In the genomic region with DNA sequence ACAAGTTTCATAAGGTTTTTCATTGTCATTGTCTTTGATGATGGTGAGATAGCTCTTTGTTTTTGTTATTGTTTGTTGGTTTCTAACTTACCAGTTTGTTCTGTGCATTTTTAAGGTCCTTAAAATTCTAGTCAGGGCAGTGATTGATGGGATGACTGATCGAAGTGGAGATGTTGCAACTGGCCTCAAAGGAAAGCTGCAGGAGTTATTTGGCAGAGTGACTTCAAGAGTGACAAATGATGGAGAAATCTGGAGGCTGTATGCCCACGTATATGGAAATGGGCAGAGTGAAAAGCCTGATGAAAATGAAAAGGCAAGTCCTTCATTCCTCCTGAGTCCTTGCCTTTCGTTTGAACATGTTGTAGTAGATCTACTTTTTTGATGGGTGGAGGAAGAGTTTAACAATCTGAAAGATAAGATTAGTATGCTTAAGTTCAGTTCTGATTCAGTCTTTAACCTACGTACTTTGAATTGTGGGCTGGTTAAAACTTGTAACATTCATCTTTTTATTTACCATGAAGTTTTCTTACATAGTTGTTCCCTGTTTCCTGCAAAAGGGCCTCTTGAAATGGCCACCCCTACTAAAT, we compare ENCODE assay signal across 31 cellular contexts.
A peak's percentile ranks its signal among the peaks of the same experiment; 100 is the strongest.
DNase-seq lines count a peak whose midpoint lies in the region; TF ChIP-seq lines count a peak whose summit lies in the region.
"Had no signal": no experiment of that assay in that cellular context is flagged by ENCODE, and none has a peak within 500 bp of the region (broad histone marks: within the 10 kb centered on the region; RNA-seq: fewer than 3 reads in every experiment).

No MANE protein-coding gene starts in this region.

- no peaks in the 10 kb centered on the region for H3K36me3 ChIP-seq in PC-9 (ENCODE audit: low read depth)
- H3K36me3 ChIP-seq: lower lobe of right lung, Peyer's patch, right lobe of liver had no signal

- H4K20me1 ChIP-seq in PC-9 (ENCODE audit: insufficient read depth): no peaks in the 10 kb centered on the region

- TF ChIP-seq CTCF in AG10803 (conservative IDR thresholded peaks at IDR 0.05; ENCODE audit: low read length) (no peak), PC-9 (conservative IDR thresholded peaks at IDR 0.05) (no peak), osteocyte (IDR thresholded peaks at IDR 0.05) (no peak), GM10266 (IDR thresholded peaks at IDR 0.05; ENCODE audit: control insufficient read depth, insufficient read depth, low read depth, missing control alignments) (no peak)

- intact Hi-C loops in PC-9 (cut with micrococcal nuclease; ENCODE audit: unreplicated experiment): no loop called here

- H3K9me3 Mint-ChIP-seq in osteocyte (ENCODE audit: unreplicated experiment): peaks cover 4% of the 10 kb centered on the region
- no peaks in the 10 kb centered on the region for H3K9me3 Mint-ChIP-seq in activated naive CD4-positive, alpha-beta T cell treated with anti-CD3 and anti-CD28 coated beads, Interleukin-2, amount 10 ng/mL, durations not matched to agents 7 days and 5 days
- H3K9me3 Mint-ChIP-seq: activated CD8-positive, alpha-beta T cell treated with anti-CD3 and anti-CD28 coated beads for 36 hours; activated T-helper 2 cell treated with anti-CD3 and anti-CD28 coated beads, Interferon-gamma antibody, Interleukin-2, Interleukin-4, amounts not matched to agents 10 μg/mL and 5 μg/mL and 100 μg/mL, durations not matched to agents 14 hours and 24 hours and 36 hours; CD4-positive, alpha-beta T cell; HFFc6; stimulated activated memory B cell treated with anti-CD40 and anti-IgM and Interleukin-4, amounts not matched to agents 10 μg/mL and 1 μg/mL and 100 μg/mL, for 72 hours had no signal

- BruUV-seq in PC-9 (replicated peaks; lab: Mats Ljungman, UMichigan): no TSS peak

- no peak overlapping the region for H2AFZ ChIP-seq in PC-9

- H3K4me1 Mint-ChIP-seq in osteocyte (ENCODE audit: unreplicated experiment): peaks cover 21% of the 10 kb centered on the region
- no peaks in the 10 kb centered on the region for H3K4me1 Mint-ChIP-seq in activated naive CD4-positive, alpha-beta T cell treated with anti-CD3 and anti-CD28 coated beads, Interleukin-2, amount 10 ng/mL, durations not matched to agents 7 days and 5 days
- H3K4me1 Mint-ChIP-seq: neural crest cell; stimulated activated memory B cell treated with anti-CD40 and anti-IgM and Interleukin-4, amounts not matched to agents 10 μg/mL and 1 μg/mL and 100 μg/mL, for 72 hours had no signal

- peaks cover 8% of the 10 kb centered on the region for H3F3A ChIP-seq in PC-9 (ENCODE audit: insufficient read depth, low read depth)

- no peaks in the 10 kb centered on the region for H3K9me2 ChIP-seq in PC-9 (ENCODE audit: insufficient read depth)

- POLR2A ChIA-PET in PC-9 (lab: Charles Lee; ENCODE audit: unreplicated experiment): interaction anchor here (0.6 to 0.9 kb wide), 2 partner anchors 9 to 52 kb away, joined by 4 to 5 read pairs; no protein-coding TSS in a partner anchor

- H3K4me1 ChIP-seq in PC-9 (replicated peaks; ENCODE audit: insufficient read depth): peaks cover 38% of the 10 kb centered on the region
- H3K4me1 ChIP-seq: lower lobe of right lung, Peyer's patch, right lobe of liver had no signal

- peak; percentile 49 for DNase-seq in AG10803 (ENCODE audit: low read depth)
- peak in 1 of 2 experiments; percentile 86 for DNase-seq in PC-9
- peak; percentile 4 for DNase-seq in fibroblast of peridontal ligament (ENCODE audit: extremely low read depth)
- DNase-seq in osteocyte (ENCODE audit: extremely low spot score, unreplicated experiment): no peak
- DNase-seq in activated naive CD4-positive, alpha-beta T cell treated with anti-CD3 and anti-CD28 coated beads, Interleukin-2, amount 10 ng/mL, durations not matched to agents 7 days and 5 days: no peak
- DNase-seq in cerebellar cortex (ENCODE audit: low spot score): no peak
- DNase-seq in NCI-H82 (lab: John Stamatoyannopoulos, UW): no peak
- DNase-seq in GM10266 (ENCODE audit: extremely low spot score): no peak
- DNase-seq: activated CD4-positive, CD25-positive, alpha-beta regulatory T cell treated with anti-CD3 and anti-CD28 coated beads, Interleukin-2, amount 50 U/mL, for 72 hours; activated CD8-positive, alpha-beta T cell treated with anti-CD3 and anti-CD28 coated beads for 36 hours; AML-193; aorta; CD4-positive, alpha-beta T cell; central memory CD4-positive, alpha-beta T cell; dermis blood vessel endothelial cell; heart right ventricle; HFFc6; lower lobe of right lung; mucosa of descending colon; NCI-H1092; NCI-H187; NCI-H2171; NCI-H524 treated with DMSO at 0.1 percent for 48 hours; Peyer's patch; right lobe of liver; stimulated activated CD4-positive, alpha-beta T cell treated with anti-CD3 and anti-CD28 coated beads, Interleukin-4, amount 100 ng/mL, for 4 hours; T-helper 1 cell had no signal

- H3K27me3 Mint-ChIP-seq in osteocyte (ENCODE audit: unreplicated experiment): no peaks in the 10 kb centered on the region
- H3K27me3 Mint-ChIP-seq in activated naive CD4-positive, alpha-beta T cell treated with anti-CD3 and anti-CD28 coated beads, Interleukin-2, amount 10 ng/mL, durations not matched to agents 7 days and 5 days: no peaks in the 10 kb centered on the region
- H3K27me3 Mint-ChIP-seq: activated CD8-positive, alpha-beta T cell treated with anti-CD3 and anti-CD28 coated beads for 36 hours; activated naive CD8-positive, alpha-beta T cell; CD4-positive, alpha-beta T cell; stimulated activated memory B cell treated with anti-CD40 and anti-IgM and Interleukin-4, amounts not matched to agents 10 μg/mL and 1 μg/mL and 100 μg/mL, for 72 hours had no signal

- peaks cover 10% of the 10 kb centered on the region for H3K36me3 Mint-ChIP-seq in osteocyte (ENCODE audit: unreplicated experiment)
- H3K36me3 Mint-ChIP-seq in activated naive CD4-positive, alpha-beta T cell treated with anti-CD3 and anti-CD28 coated beads, Interleukin-2, amount 10 ng/mL, durations not matched to agents 7 days and 5 days: peaks cover 11% of the 10 kb centered on the region

- no peaks in the 10 kb centered on the region; the same call in 1 of the 2 replicates for H3K79me2 ChIP-seq in PC-9 (ENCODE audit: low read depth)

- H3K4me2 ChIP-seq in PC-9: no peak overlapping the region

- H3K4me3 Mint-ChIP-seq in osteocyte (ENCODE audit: unreplicated experiment): no peak overlapping the region
- no peak overlapping the region for H3K4me3 Mint-ChIP-seq in activated naive CD4-positive, alpha-beta T cell treated with anti-CD3 and anti-CD28 coated beads, Interleukin-2, amount 10 ng/mL, durations not matched to agents 7 days and 5 days
- H3K4me3 Mint-ChIP-seq: activated CD8-positive, alpha-beta T cell treated with anti-CD3 and anti-CD28 coated beads for 36 hours; activated naive CD8-positive, alpha-beta T cell; CD4-positive, alpha-beta T cell; HFFc6; neural crest cell; stimulated activated memory B cell treated with anti-CD40 and anti-IgM and Interleukin-4, amounts not matched to agents 10 μg/mL and 1 μg/mL and 100 μg/mL, for 72 hours had no signal

- CTCF ChIA-PET in PC-9 (lab: Charles Lee): no interaction called here
- CTCF ChIA-PET in activated naive CD4-positive, alpha-beta T cell treated with anti-CD3 and anti-CD28 coated beads, Interleukin-2, amount 10 ng/mL, durations not matched to agents 7 days and 5 days (lab: Charles Lee): no interaction called here

- no peak overlapping the region for H3K4me3 ChIP-seq in AG10803 (ENCODE audit: low read length)
- H3K4me3 ChIP-seq in PC-9: no peak overlapping the region
- H3K4me3 ChIP-seq: heart right ventricle, lower lobe of right lung, mucosa of descending colon, Peyer's patch, right lobe of liver had no signal

- H3K9me3 ChIP-seq in PC-9 (ENCODE audit: insufficient read depth, low read depth): peaks cover 8% of the 10 kb centered on the region
- H3K9me3 ChIP-seq: heart right ventricle, lower lobe of right lung, mucosa of descending colon, Peyer's patch, right lobe of liver had no signal

- H3K27ac ChIP-seq in PC-9: 0 out of 2 replicates have a peak overlapping the region, but pooled peaks have one; percentile 11
- H3K27ac ChIP-seq: heart right ventricle, lower lobe of right lung, Peyer's patch, right lobe of liver had no signal

- no peaks in the 10 kb centered on the region for H3K27me3 ChIP-seq in PC-9 (ENCODE audit: insufficient read depth, low read depth)
- H3K27me3 ChIP-seq: heart right ventricle, Peyer's patch, right lobe of liver had no signal

- peak overlapping the region; percentile 79 for H3K27ac Mint-ChIP-seq in osteocyte (ENCODE audit: unreplicated experiment)
- no peak overlapping the region for H3K27ac Mint-ChIP-seq in activated naive CD4-positive, alpha-beta T cell treated with anti-CD3 and anti-CD28 coated beads, Interleukin-2, amount 10 ng/mL, durations not matched to agents 7 days and 5 days
- H3K27ac Mint-ChIP-seq: activated CD8-positive, alpha-beta T cell treated with anti-CD3 and anti-CD28 coated beads for 36 hours; activated naive CD8-positive, alpha-beta T cell; activated T-helper 2 cell treated with anti-CD3 and anti-CD28 coated beads, Interferon-gamma antibody, Interleukin-2, Interleukin-4, amounts not matched to agents 10 μg/mL and 5 μg/mL and 100 μg/mL, durations not matched to agents 14 hours and 24 hours and 36 hours; CD4-positive, alpha-beta T cell; HFFc6; stimulated activated memory B cell treated with anti-CD40 and anti-IgM and Interleukin-4, amounts not matched to agents 10 μg/mL and 1 μg/mL and 100 μg/mL, for 72 hours had no signal

Comparison
In these comparisons a context has a peak if more than half of its experiments do, and no peak if none do; other contexts are left out.
1. DNase-seq: peak in AG10803 (single experiment) and fibroblast of peridontal ligament (single experiment); none in osteocyte (single experiment), activated naive CD4-positive, alpha-beta T cell treated with anti-CD3 and anti-CD28 coated beads, Interleukin-2, amount 10 ng/mL, durations not matched to agents 7 days and 5 days (single experiment), cerebellar cortex (single experiment), NCI-H82 (single experiment) and GM10266 (single experiment).